ENCODE assay signal across 8 cellular contexts in genomic region chrX:129930941-129931410, GRCh38.
A peak's percentile ranks its signal among the peaks of the same experiment; 100 is the strongest.
DNase-seq lines count a peak whose midpoint lies in the region; ATAC-seq lines count a peak whose summit lies in the region.

No MANE protein-coding gene starts in this region.

- no peak overlapping the region for H3K27ac ChIP-seq in HUES6 (ENCODE audit: low read depth, low read length)
- peak overlapping the region; percentile 71 for H3K27ac ChIP-seq in caudate nucleus (ENCODE audit: low read depth, low read length)

- peaks cover 18% of the 10 kb centered on the region for H3K4me1 ChIP-seq in HUES6 (ENCODE audit: control insufficient read depth, insufficient read depth, low read length)
- no peaks in the 10 kb centered on the region for H3K4me1 ChIP-seq in mucosa of stomach (ENCODE audit: control insufficient read depth, insufficient read depth, low read length)

- no peak for ATAC-seq in HG03442 (IDR thresholded peaks at IDR 0.05; ENCODE audit: unreplicated experiment)

- H3K9ac ChIP-seq in HUES6 (ENCODE audit: low read length) = peak overlapping the region; percentile 64
- peak overlapping the region; percentile 69 for H3K9ac ChIP-seq in mucosa of stomach (ENCODE audit: low read length)

- DNase-seq in caudate nucleus (lab: John Stamatoyannopoulos, UW) = peak in 1 of 61 donors; percentile 5
- no peak for DNase-seq in Kasumi-1 (lab: John Stamatoyannopoulos, UW)
- DNase-seq in DMS79 (lab: John Stamatoyannopoulos, UW) = no peak
- DNase-seq in stimulated activated CD4-positive, alpha-beta T cell treated with anti-CD3 and anti-CD28 coated beads, Interleukin-2, amount 100 ng/mL, for 48 hours = no peak

- peak overlapping the region; percentile 48; the same call in 1 of the 2 replicates for H3K4me3 ChIP-seq in GM08714 (ENCODE audit: low read length)
- H3K4me3 ChIP-seq in HUES6 (ENCODE audit: low read depth, low read length) = peak overlapping the region; percentile 85
- H3K4me3 ChIP-seq in mucosa of stomach (ENCODE audit: low read length) = peak overlapping the region; percentile 31

- no peaks in the 10 kb centered on the region for H3K9me3 ChIP-seq in HUES6 (ENCODE audit: control insufficient read depth, insufficient read depth, low read depth, low read length)
- no peaks in the 10 kb centered on the region for H3K9me3 ChIP-seq in mucosa of stomach (ENCODE audit: control insufficient read depth, low read length)

- H3K27me3 ChIP-seq in HUES6 (ENCODE audit: control insufficient read depth, insufficient read depth, low read length) = peaks cover 37% of the 10 kb centered on the region
- H3K27me3 ChIP-seq in mucosa of stomach (ENCODE audit: control insufficient read depth, insufficient read depth, low read length) = no peaks in the 10 kb centered on the region

- H3K36me3 ChIP-seq in HUES6 (ENCODE audit: control insufficient read depth, insufficient read depth, low read length) (peaks cover 35% of the 10 kb centered on the region), mucosa of stomach (ENCODE audit: control insufficient read depth, insufficient read depth, low read length) (no peaks in the 10 kb centered on the region)

Comparison
In these comparisons a context has a peak if more than half of its experiments do, and no peak if none do; other contexts are left out.
1. H3K4me3 ChIP-seq: peak in every context shown above with its lines; median percentile 85 in HUES6; 48 in GM08714; 31 in mucosa of stomach.